In genomic region chr11:69269926-69270697, GRCh38 we compare ENCODE assay signal across 21 cellular contexts. TPM values are rescaled to one million over a fixed set of nuclear protein-coding genes. Genes with fewer than 3 reads are reported as not detected.
DNase-seq lines count a peak whose midpoint lies in the region; ATAC-seq and TF ChIP-seq lines count a peak whose summit lies in the region.
"Had no signal": no experiment of that assay in that cellular context is flagged by ENCODE, and none has a peak within 500 bp of the region (broad histone marks: within the 10 kb centered on the region; RNA-seq: fewer than 3 reads in every experiment).

No MANE protein-coding gene starts in this region.

- H3K4me1 ChIP-seq in right atrium auricular region (peaks cover 0 to 12% of the 10 kb centered on the region in 2 donors), neuronal stem cell (ENCODE audit: control insufficient read depth in 2 of 2, insufficient read depth in 1 of 2, low read depth in 1 of 2, low read length in 2 of 2) (peaks cover 0 to 4% of the 10 kb centered on the region in 2 donors), upper lobe of right lung (peaks cover 14% of the 10 kb centered on the region)
- H3K4me1 ChIP-seq: BE2C, HAP-1 had no signal

- peak overlapping the region; percentile 89 for H2AK5ac ChIP-seq in neuronal stem cell (ENCODE audit: low read depth, low read length)

- DNase-seq in left ventricle myocardium superior (peak; percentile 17), right atrium auricular region (ENCODE audit: low spot score) (no peak), neuronal stem cell (ENCODE audit: low spot score) (no peak), upper lobe of right lung (peak; percentile 59), WERI-Rb-1 (no peak)
- DNase-seq: 8988T; AML-193; BE2C; CD4-positive, alpha-beta T cell; CD8-positive, alpha-beta memory T cell; DMS79; EL; GDM1; HFFc6 had no signal

- H2BK5ac ChIP-seq in neuronal stem cell (ENCODE audit: low read length): peak overlapping the region; percentile 77

- H3K4me2 ChIP-seq in neuronal stem cell (ENCODE audit: insufficient read depth, low read length, poor library complexity, severe bottlenecking): no peak overlapping the region
- H3K4me2 ChIP-seq: A549; BLaER1 treated with 17β-estradiol and CSF1 and Interleukin-3, amounts not matched to agents 10 nM and 100 nM; GM23338 had no signal

- H3K4me3 ChIP-seq in right atrium auricular region (no peak overlapping the region), neuronal stem cell (ENCODE audit: low read length in 2 of 2) (no peak overlapping the region), upper lobe of right lung (no peak overlapping the region), WERI-Rb-1 (ENCODE audit: low read depth, low read length) (no peak overlapping the region)
- H3K4me3 ChIP-seq: A549; BLaER1 treated with 17β-estradiol and CSF1 and Interleukin-3, amounts not matched to agents 10 nM and 100 nM; GM12878; GM23338; HAP-1 had no signal

- H3K9me3 ChIP-seq in right atrium auricular region: no peaks in the 10 kb centered on the region
- no peaks in the 10 kb centered on the region for H3K9me3 ChIP-seq in neuronal stem cell (replicated peaks in 1 of 2; ENCODE audit: control insufficient read depth in 2 of 2, insufficient read depth in 1 of 2, low read depth in 1 of 2, low read length in 2 of 2)
- no peaks in the 10 kb centered on the region for H3K9me3 ChIP-seq in upper lobe of right lung
- H3K9me3 ChIP-seq in WERI-Rb-1 (ENCODE audit: severe bottlenecking): no peaks in the 10 kb centered on the region
- H3K9me3 ChIP-seq: A549; BE2C; BLaER1 treated with 17β-estradiol and CSF1 and Interleukin-3, amounts not matched to agents 10 nM and 100 nM; HAP-1 had no signal

- H4K91ac ChIP-seq in neuronal stem cell (ENCODE audit: low read depth, low read length, poor library complexity): peak overlapping the region; percentile 16

- WGBS in neuronal stem cell (ENCODE audit: extremely low coverage in 2 of 2, insufficient read length in 2 of 2, insufficient replicate concordance in 1 of 2), 2 donors: no CpG with 5 or more reads among the region's 21 CpGs

- H3K36me3 ChIP-seq in right atrium auricular region (no peaks in the 10 kb centered on the region), neuronal stem cell (replicated peaks in 1 of 2; ENCODE audit: control insufficient read depth in 2 of 2, insufficient read depth in 2 of 2, low read length in 2 of 2) (no peaks in the 10 kb centered on the region), upper lobe of right lung (no peaks in the 10 kb centered on the region), WERI-Rb-1 (no peaks in the 10 kb centered on the region)
- H3K36me3 ChIP-seq: BE2C; BLaER1 treated with 17β-estradiol and CSF1 and Interleukin-3, amounts not matched to agents 10 nM and 100 nM; HAP-1 had no signal

- H3K4ac ChIP-seq in neuronal stem cell (ENCODE audit: low read length): no peak overlapping the region

- H3K79me1 ChIP-seq in neuronal stem cell (ENCODE audit: low read depth, low read length): no peaks in the 10 kb centered on the region

- no peak overlapping the region for H4K8ac ChIP-seq in neuronal stem cell (ENCODE audit: low read depth, low read length)

- intact Hi-C loops in left ventricle myocardium superior (cut with micrococcal nuclease) (no loop called here), upper lobe of right lung (cut with DNase I) (no loop called here)

- peak overlapping the region; percentile 58 for H3K14ac ChIP-seq in neuronal stem cell (ENCODE audit: low read length)

- H2BK120ac ChIP-seq in neuronal stem cell (ENCODE audit: low read depth, low read length): peak overlapping the region; percentile 43

- H3K18ac ChIP-seq in neuronal stem cell (ENCODE audit: low read length): peak overlapping the region; percentile 91

- H2BK12ac ChIP-seq in neuronal stem cell (ENCODE audit: low read length): no peak overlapping the region

- H3K27me3 ChIP-seq in right atrium auricular region (no peaks in the 10 kb centered on the region), neuronal stem cell (ENCODE audit: control insufficient read depth in 3 of 3, insufficient read depth in 3 of 3, low read depth in 1 of 3, low read length in 3 of 3) (peaks cover 0 to 6% (median 0%) of the 10 kb centered on the region in 3 experiments), upper lobe of right lung (no peaks in the 10 kb centered on the region), WERI-Rb-1 (ENCODE audit: insufficient read depth, low read depth, severe bottlenecking) (peaks cover 20% of the 10 kb centered on the region)
- H3K27me3 ChIP-seq: BE2C; BLaER1 treated with 17β-estradiol and CSF1 and Interleukin-3, amounts not matched to agents 10 nM and 100 nM had no signal

- no peak overlapping the region for H2AFZ ChIP-seq in neuronal stem cell (ENCODE audit: low read length)
- H2AFZ ChIP-seq: GM23338 had no signal

- H3K9ac ChIP-seq in neuronal stem cell (ENCODE audit: low read depth, low read length, poor library complexity): no peak overlapping the region
- H3K9ac ChIP-seq: BLaER1 treated with 17β-estradiol and CSF1 and Interleukin-3, amounts not matched to agents 10 nM and 100 nM had no signal

- H3K23ac ChIP-seq in neuronal stem cell (ENCODE audit: low read depth, low read length, poor library complexity): no peak overlapping the region

- peak overlapping the region; percentile 75 for H2BK15ac ChIP-seq in neuronal stem cell (ENCODE audit: low read length)

- ATAC-seq in left ventricle myocardium superior (no peak), upper lobe of right lung (no peak), GM21737 (IDR thresholded peaks at IDR 0.05; ENCODE audit: unreplicated experiment) (no peak)
- ATAC-seq: GM23338 had no signal

- no peak for TF ChIP-seq CTCF in right atrium auricular region (IDR thresholded peaks at IDR 0.05)
- TF ChIP-seq CTCF in upper lobe of right lung (IDR thresholded peaks at IDR 0.05): no peak
- no peak for TF ChIP-seq CTCF in WERI-Rb-1 (IDR thresholded peaks at IDR 0.05; ENCODE audit: low read depth, low read length)

- no peak overlapping the region for H3K27ac ChIP-seq in right atrium auricular region
- no peak overlapping the region for H3K27ac ChIP-seq in neuronal stem cell (replicated peaks; ENCODE audit: low read length)
- no peak overlapping the region for H3K27ac ChIP-seq in upper lobe of right lung
- no peak overlapping the region for H3K27ac ChIP-seq in WERI-Rb-1
- H3K27ac ChIP-seq: A549; BLaER1 treated with 17β-estradiol and CSF1 and Interleukin-3, amounts not matched to agents 10 nM and 100 nM had no signal

RNA-seq across cellular contexts. Expression of gene MYEOV, which starts 23.8 kb away (rescaled TPM):
- total RNA-seq in left ventricle myocardium superior (not detected), right atrium auricular region (under 1 TPM in 1 of 2 donors, not detected in 1; 0.12 TPM), upper lobe of right lung (0.23 TPM)
- polyA plus RNA-seq in neuronal stem cell (2013, experiment 1 of 2): 0.08 TPM
- polyA plus RNA-seq in neuronal stem cell (2013, experiment 2 of 2): 0.26 TPM
- total RNA-seq: CD4-positive, alpha-beta T cell had no signal
- polyA plus RNA-seq: CD14-positive monocyte; CD8-positive, alpha-beta memory T cell; GM23338 had no signal

Comparison
In these comparisons a context has a peak if more than half of its experiments do, and no peak if none do; other contexts are left out.
1. DNase-seq: peak in left ventricle myocardium superior (single experiment) and upper lobe of right lung (single experiment); none in right atrium auricular region (single experiment), neuronal stem cell (single experiment) and WERI-Rb-1 (single experiment).